In genomic region chr7:41628926-41629325, GRCh38 we compare ENCODE assay signal across 16 cellular contexts.
A peak's percentile ranks its signal among the peaks of the same experiment; 100 is the strongest.
DNase-seq lines count a peak whose midpoint lies in the region; ATAC-seq and TF ChIP-seq lines count a peak whose summit lies in the region.
"Had no signal": no experiment of that assay in that cellular context is flagged by ENCODE, and none has a peak within 500 bp of the region (broad histone marks: within the 10 kb centered on the region; RNA-seq: fewer than 3 reads in every experiment).

No MANE protein-coding gene starts in this region.

- no peak overlapping the region for H3K4me3 Mint-ChIP-seq in activated naive CD4-positive, alpha-beta T cell treated with anti-CD3 and anti-CD28 coated beads for 36 hours
- H3K4me3 Mint-ChIP-seq in activated naive CD4-positive, alpha-beta T cell treated with anti-CD3 and anti-CD28 coated beads, Interleukin-2, amount 10 ng/mL, durations not matched to agents 7 days and 5 days: no peak overlapping the region
- H3K4me3 Mint-ChIP-seq: activated CD4-positive, alpha-beta memory T cell treated with anti-CD3 and anti-CD28 coated beads for 36 hours; activated naive CD8-positive, alpha-beta T cell had no signal

- no peak overlapping the region for H3K27ac Mint-ChIP-seq in activated naive CD4-positive, alpha-beta T cell treated with anti-CD3 and anti-CD28 coated beads for 36 hours
- H3K27ac Mint-ChIP-seq in activated naive CD4-positive, alpha-beta T cell treated with anti-CD3 and anti-CD28 coated beads, Interleukin-2, amount 10 ng/mL, durations not matched to agents 7 days and 5 days: no peak overlapping the region
- H3K27ac Mint-ChIP-seq: activated CD4-positive, alpha-beta memory T cell treated with anti-CD3 and anti-CD28 coated beads for 36 hours; activated naive CD8-positive, alpha-beta T cell had no signal

- intact Hi-C loops in activated naive CD4-positive, alpha-beta T cell treated with anti-CD3 and anti-CD28 coated beads for 36 hours (cut with micrococcal nuclease): no loop called here
- intact Hi-C loops in left ventricle myocardium superior (cut with micrococcal nuclease): no loop called here

- no peaks in the 10 kb centered on the region for H3K36me3 Mint-ChIP-seq in activated naive CD4-positive, alpha-beta T cell treated with anti-CD3 and anti-CD28 coated beads for 36 hours (ENCODE audit: low read depth)
- no peaks in the 10 kb centered on the region for H3K36me3 Mint-ChIP-seq in activated naive CD4-positive, alpha-beta T cell treated with anti-CD3 and anti-CD28 coated beads, Interleukin-2, amount 10 ng/mL, durations not matched to agents 7 days and 5 days
- H3K36me3 Mint-ChIP-seq: activated CD4-positive, alpha-beta memory T cell treated with anti-CD3 and anti-CD28 coated beads for 36 hours; activated naive CD8-positive, alpha-beta T cell had no signal

- ATAC-seq in SK-N-SH treated with all-trans-retinoic acid at 6 μM for 48 hours (peak; percentile 86), left ventricle myocardium superior (peak; percentile 100)
- ATAC-seq: HepG2 had no signal

- peak; percentile 21 for DNase-seq in activated naive CD4-positive, alpha-beta T cell treated with anti-CD3 and anti-CD28 coated beads for 36 hours
- no peak for DNase-seq in activated naive CD4-positive, alpha-beta T cell treated with anti-CD3 and anti-CD28 coated beads, Interleukin-2, amount 10 ng/mL, durations not matched to agents 7 days and 5 days
- DNase-seq in left ventricle myocardium superior: no peak
- DNase-seq in superior temporal gyrus (ENCODE audit: extremely low spot score): peak; percentile 44
- DNase-seq in GF-D8 (lab: John Stamatoyannopoulos, UW): no peak
- no peak for DNase-seq in stimulated activated CD4-positive, alpha-beta T cell treated with anti-CD3 and anti-CD28 coated beads, Interleukin-12 subunit alpha, Interleukin-12 subunit beta, amount 100 ng/mL, for 4 hours
- DNase-seq in NCI-H2227 treated with DMSO at 0.1 percent for 48 hours (lab: John Stamatoyannopoulos, UW): no peak
- DNase-seq: activated CD4-positive, alpha-beta memory T cell treated with anti-CD3 and anti-CD28 coated beads for 36 hours; HCEC 1CT; kidney; NCI-H1930; stimulated activated CD4-positive, alpha-beta T cell treated with anti-CD3 and anti-CD28 coated beads, Interleukin-15, amount 100 ng/mL, for 24 hours; stimulated activated CD8-positive, alpha-beta memory T cell treated with anti-CD3 and anti-CD28 coated beads, Interleukin-4, amount 100 ng/mL, for 48 hours had no signal

- peaks cover 1% of the 10 kb centered on the region for H3K9me3 Mint-ChIP-seq in activated naive CD4-positive, alpha-beta T cell treated with anti-CD3 and anti-CD28 coated beads for 36 hours
- no peaks in the 10 kb centered on the region for H3K9me3 Mint-ChIP-seq in activated naive CD4-positive, alpha-beta T cell treated with anti-CD3 and anti-CD28 coated beads, Interleukin-2, amount 10 ng/mL, durations not matched to agents 7 days and 5 days

- CTCF ChIA-PET in activated naive CD4-positive, alpha-beta T cell treated with anti-CD3 and anti-CD28 coated beads for 36 hours (lab: Charles Lee): no interaction called here
- CTCF ChIA-PET in activated naive CD4-positive, alpha-beta T cell treated with anti-CD3 and anti-CD28 coated beads, Interleukin-2, amount 10 ng/mL, durations not matched to agents 7 days and 5 days (lab: Charles Lee): no interaction called here

- peaks cover 7% of the 10 kb centered on the region for H3K27me3 Mint-ChIP-seq in activated naive CD4-positive, alpha-beta T cell treated with anti-CD3 and anti-CD28 coated beads for 36 hours (ENCODE audit: low read depth)
- H3K27me3 Mint-ChIP-seq in activated naive CD4-positive, alpha-beta T cell treated with anti-CD3 and anti-CD28 coated beads, Interleukin-2, amount 10 ng/mL, durations not matched to agents 7 days and 5 days: no peaks in the 10 kb centered on the region
- H3K27me3 Mint-ChIP-seq: activated CD4-positive, alpha-beta memory T cell treated with anti-CD3 and anti-CD28 coated beads for 36 hours had no signal

- H3K4me1 Mint-ChIP-seq in activated naive CD4-positive, alpha-beta T cell treated with anti-CD3 and anti-CD28 coated beads for 36 hours (ENCODE audit: low read depth): peaks cover 30% of the 10 kb centered on the region
- no peaks in the 10 kb centered on the region for H3K4me1 Mint-ChIP-seq in activated naive CD4-positive, alpha-beta T cell treated with anti-CD3 and anti-CD28 coated beads, Interleukin-2, amount 10 ng/mL, durations not matched to agents 7 days and 5 days

TF ChIP-seq in SK-N-SH treated with all-trans-retinoic acid at 6 μM for 48 hours, 23 proteins besides CTCF, POLR2A, EP300 and RAD21:
- TF ChIP-seq ZC3H10 (CRISPR knock-in tag; IDR thresholded peaks at IDR 0.05) (no peak), OSR1 (CRISPR knock-in tag; IDR thresholded peaks at IDR 0.05) (no peak), ZFP30 (CRISPR knock-in tag; IDR thresholded peaks at IDR 0.05) (no peak), POU6F1 (CRISPR knock-in tag; IDR thresholded peaks at IDR 0.05; ENCODE audit: borderline replicate concordance, low read depth) (no peak), CSDC2 (CRISPR knock-in tag; IDR thresholded peaks at IDR 0.05) (no peak), TCF4 (CRISPR knock-in tag; IDR thresholded peaks at IDR 0.05; ENCODE audit: borderline replicate concordance) (no peak), PATZ1 (CRISPR knock-in tag; IDR thresholded peaks at IDR 0.05; ENCODE audit: borderline replicate concordance) (no peak), TSHZ2 (CRISPR knock-in tag; IDR thresholded peaks at IDR 0.05) (no peak), ISL1 (CRISPR knock-in tag; IDR thresholded peaks at IDR 0.05) (no peak), RARB (CRISPR knock-in tag; IDR thresholded peaks at IDR 0.05) (no peak), GLIS3 (CRISPR knock-in tag; IDR thresholded peaks at IDR 0.05) (no peak), CSRNP3 (CRISPR knock-in tag; IDR thresholded peaks at IDR 0.05) (no peak), ESRRG (CRISPR knock-in tag; IDR thresholded peaks at IDR 0.05) (no peak)

Comparison
In these comparisons a context has a peak if more than half of its experiments do, and no peak if none do; other contexts are left out.
1. DNase-seq: peak in activated naive CD4-positive, alpha-beta T cell treated with anti-CD3 and anti-CD28 coated beads for 36 hours (single experiment) and superior temporal gyrus (single experiment); none in activated naive CD4-positive, alpha-beta T cell treated with anti-CD3 and anti-CD28 coated beads, Interleukin-2, amount 10 ng/mL, durations not matched to agents 7 days and 5 days (single experiment), left ventricle myocardium superior (single experiment), GF-D8 (single experiment), stimulated activated CD4-positive, alpha-beta T cell treated with anti-CD3 and anti-CD28 coated beads, Interleukin-12 subunit alpha, Interleukin-12 subunit beta, amount 100 ng/mL, for 4 hours (single experiment) and NCI-H2227 treated with DMSO at 0.1 percent for 48 hours (single experiment).